In genomic region chr7:24965831-24966708, GRCh38 we compare ENCODE assay signal across 8 cellular contexts. TPM values are rescaled to one million over a fixed set of nuclear protein-coding genes. Genes with fewer than 3 reads are reported as not detected.
DNase-seq lines count a peak whose midpoint lies in the region; ATAC-seq and TF ChIP-seq lines count a peak whose summit lies in the region.

No MANE protein-coding gene starts in this region.

- CTCF ChIA-PET in T-cell (lab: Charles Lee): interaction anchor here (0.5 to 0.9 kb wide), 4 partner anchors 133 to 152 kb away, joined by 3 read pairs; no protein-coding TSS in a partner anchor

- peaks cover 67 to 80% (median 70%) of the 10 kb centered on the region in 3 donors for H3K4me1 Mint-ChIP-seq in T-cell

- H3K27me3 Mint-ChIP-seq in T-cell: no peaks in the 10 kb centered on the region

- no peak overlapping the region for H3K4me3 ChIP-seq in epithelial cell of proximal tubule (ENCODE audit: low read depth, low read length)
- H3K4me3 ChIP-seq in coronary artery: no peak overlapping the region

- H3K9me3 Mint-ChIP-seq in T-cell: no peaks in the 10 kb centered on the region

- H3K27ac Mint-ChIP-seq in T-cell: peak overlapping the region; percentile 89 to 90

- no peak overlapping the region for H3K27ac ChIP-seq in coronary artery

- H3K4me3 Mint-ChIP-seq in T-cell: peak overlapping the region; percentile 21 to 31 (median 26)

- peak; percentile 80 for ATAC-seq in GM19463 (IDR thresholded peaks at IDR 0.05; ENCODE audit: unreplicated experiment)
- ATAC-seq in HG03432 (IDR thresholded peaks at IDR 0.05; ENCODE audit: unreplicated experiment): peak; percentile 87
- peak; percentile 75 to 91 (median 83) for ATAC-seq in T-cell (replicated peaks in 1 of 4)

- POLR2A ChIA-PET in T-cell (lab: Charles Lee): interaction anchor here in 1 of 2 donors (0.6 to 0.7 kb wide), 3 partner anchors 19 to 176 kb away, joined by 3 read pairs; no protein-coding TSS in a partner anchor

- no peaks in the 10 kb centered on the region for H3K36me3 Mint-ChIP-seq in T-cell

- in situ Hi-C loops in G401 (cut with HindIII; ENCODE audit: low sequenced_read_pairs): no loop called here

- DNase-seq in Daoy (ENCODE audit: low read depth) (peak; percentile 44), T-cell (peak in 20 of 34 experiments; percentile 1 to 74 (median 22)), epithelial cell of proximal tubule (ENCODE audit: low read depth) (peak; percentile 41), coronary artery (ENCODE audit: low spot score) (no peak), G401 (ENCODE audit: low spot score) (no peak)
- DNase-seq in stimulated activated CD4-positive, alpha-beta T cell treated with anti-CD3 and anti-CD28 coated beads, Interleukin-4, amount 100 ng/mL, for 4 hours: peak; percentile 3 to 17

- TF ChIP-seq CTCF in epithelial cell of proximal tubule (conservative IDR thresholded peaks at IDR 0.05; ENCODE audit: low read depth, low read length) (no peak), coronary artery (IDR thresholded peaks at IDR 0.05) (no peak)

RNA-seq across cellular contexts. Expression of gene OSBPL3, which starts 13.9 kb away (rescaled TPM):
- total RNA-seq in Daoy (2014; rRNA removed; shearing (Covaris generic)): 15.5 and 18.3 TPM in 2 replicates
- total RNA-seq in T-cell (10 to 100 TPM; 30.2 to 62.7 (median 54.7) TPM), epithelial cell of proximal tubule (24.5 and 26.8 TPM in 2 replicates)
- 3.6 and 7.1 TPM in 2 replicates for total RNA-seq in G401 (2014; rRNA removed; shearing (Covaris generic))

Comparison
In these comparisons a context has a peak if more than half of its experiments do, and no peak if none do; other contexts are left out.
1. DNase-seq: peak in Daoy (single experiment), T-cell (20 of 34), epithelial cell of proximal tubule (single experiment) and stimulated activated CD4-positive, alpha-beta T cell treated with anti-CD3 and anti-CD28 coated beads, Interleukin-4, amount 100 ng/mL, for 4 hours (2 of 2); none in coronary artery (single experiment) and G401 (single experiment).
2. Peak in every context shown above with its lines, with median percentiles within 50 percentile points of each other: ATAC-seq.